In genomic region chr1:176539018-176539417, GRCh38 we compare ENCODE assay signal across 24 cellular contexts.
"Had no signal": no experiment of that assay in that cellular context is flagged by ENCODE, and none has a peak within 500 bp of the region (broad histone marks: within the 10 kb centered on the region; RNA-seq: fewer than 3 reads in every experiment).

No MANE protein-coding gene starts in this region.

- H3K4me2 ChIP-seq: hepatocyte had no signal

- H3K79me2 ChIP-seq: hepatocyte had no signal

- DNase-seq: heart right ventricle; kidney; left colon; left lung; lower lobe of right lung; mammary epithelial cell; mesenchymal stem cell; naive thymus-derived CD8-positive, alpha-beta T cell; ovary; right cardiac atrium; stimulated activated CD4-positive, alpha-beta T cell treated with anti-CD3 and anti-CD28 coated beads, Interleukin-12 subunit alpha, Interleukin-12 subunit beta, amount 100 ng/mL, for 4 hours; stimulated activated CD4-positive, alpha-beta T cell treated with anti-CD3 and anti-CD28 coated beads, Interleukin-15, amount 100 ng/mL, for 24 hours; stimulated activated CD4-positive, alpha-beta T cell treated with anti-CD3 and anti-CD28 coated beads, Interleukin-2, amount 100 ng/mL, for 24 hours; stimulated activated CD4-positive, alpha-beta T cell treated with anti-CD3 and anti-CD28 coated beads, Interleukin-4, amount 100 ng/mL, for 24 hours; stimulated activated naive CD4-positive, alpha-beta T cell; tibial artery; upper lobe of right lung had no signal

- H3K4me1 ChIP-seq: heart right ventricle, left lung, lower lobe of right lung, suprapubic skin, tibial artery, upper lobe of right lung had no signal

- H3K9me3 ChIP-seq: left lung, lower lobe of right lung, neutrophil, ovary, suprapubic skin, thoracic aorta, tibial artery, upper lobe of right lung had no signal

- H2AFZ ChIP-seq: hepatocyte had no signal

- H3K36me3 ChIP-seq: heart right ventricle, left lung, lower lobe of right lung, neutrophil, ovary, suprapubic skin, thoracic aorta, tibial artery, upper lobe of right lung had no signal

- ATAC-seq: heart right ventricle; left colon; left lung; lower lobe of right lung; naive thymus-derived CD8-positive, alpha-beta T cell; right cardiac atrium; sciatic nerve; stimulated activated effector memory CD8-positive, alpha-beta T cell treated with anti-CD3 and anti-CD28 coated beads, Interleukin-12 subunit alpha, Interleukin-12 subunit beta, amount 100 ng/mL, for 72 hours; upper lobe of right lung had no signal

- H3K27ac ChIP-seq: heart right ventricle, hepatocyte, left lung, lower lobe of right lung, neutrophil, ovary, skin epidermis, suprapubic skin, thoracic aorta, tibial artery, upper lobe of right lung had no signal

- H3K27me3 ChIP-seq: left lung, neutrophil, ovary, suprapubic skin, tibial artery, upper lobe of right lung had no signal

- H3K4me3 ChIP-seq: heart right ventricle, hepatocyte, left lung, lower lobe of right lung, ovary, skin epidermis, suprapubic skin, thoracic aorta, tibial artery, upper lobe of right lung had no signal
